In the genomic region with DNA sequence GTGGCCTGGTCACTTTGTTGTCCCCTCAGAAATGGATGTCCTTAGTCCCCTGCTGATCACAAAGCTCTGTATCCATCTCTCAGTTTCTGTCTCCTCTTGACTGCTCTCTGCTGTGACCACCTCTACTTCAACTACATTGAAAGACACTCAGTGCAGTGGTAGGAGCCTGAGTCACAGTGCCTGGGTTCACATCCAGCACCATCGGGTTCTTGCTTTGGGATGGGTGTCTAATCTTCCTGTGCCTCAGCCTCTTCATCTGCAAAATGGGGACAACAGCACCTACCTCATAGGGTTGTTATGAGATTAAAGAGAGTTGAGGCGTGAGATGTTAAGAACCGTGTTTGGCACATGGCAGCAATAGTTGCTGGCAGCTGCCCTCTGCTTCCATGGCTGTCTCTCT, we compare ENCODE assay signal across 21 cellular contexts.
"Had no signal": no experiment of that assay in that cellular context is flagged by ENCODE, and none has a peak within 500 bp of the region (broad histone marks: within the 10 kb centered on the region; RNA-seq: fewer than 3 reads in every experiment).

No MANE protein-coding gene starts in this region.

- H3K9me3 ChIP-seq: ascending aorta, body of pancreas had no signal

- H3K4me3 Mint-ChIP-seq: activated CD8-positive, alpha-beta T cell treated with anti-CD3 and anti-CD28 coated beads for 36 hours; activated naive CD8-positive, alpha-beta T cell treated with anti-CD3 and anti-CD28 coated beads, Interleukin-2, amount 10 ng/mL, durations not matched to agents 7 days and 5 days; activated T-cell treated with anti-CD3 and anti-CD28 coated beads, Interleukin-2, amount 50 U/mL, for 72 hours had no signal

- H3K27ac ChIP-seq: cardiac muscle cell, SK-N-MC, WERI-Rb-1 had no signal

- DNase-seq: activated CD4-positive, alpha-beta T cell treated with anti-CD3 and anti-CD28 coated beads for 4 hours; activated CD8-positive, alpha-beta memory T cell treated with anti-CD3 and anti-CD28 coated beads, Interleukin-2, amount 50 U/mL, for 4 hours; activated CD8-positive, alpha-beta T cell treated with anti-CD3 and anti-CD28 coated beads for 36 hours; activated naive CD4-positive, alpha-beta T cell treated with anti-CD3 and anti-CD28 coated beads, Interleukin-2, amount 50 U/mL, for 16 hours; activated naive CD8-positive, alpha-beta T cell treated with anti-CD3 and anti-CD28 coated beads, Interleukin-2, amount 10 ng/mL, durations not matched to agents 7 days and 5 days; activated T-cell treated with anti-CD3 and anti-CD28 coated beads, Interleukin-2, amount 50 U/mL, for 72 hours; body of pancreas; KG1; NCI-H1092; NCI-H1417; NCI-H1694; NCI-H2029; NCI-H345; NCI-H510A; NCI-H526 treated with DMSO at 0.1 percent for 48 hours; NCI-H82; T-cell; WERI-Rb-1 had no signal

- ATAC-seq: activated CD8-positive, alpha-beta T cell treated with anti-CD3 and anti-CD28 coated beads for 36 hours; activated T-cell treated with anti-CD3 and anti-CD28 coated beads, Interleukin-2, amount 50 U/mL, for 72 hours had no signal

- H3K27ac Mint-ChIP-seq: activated CD8-positive, alpha-beta T cell treated with anti-CD3 and anti-CD28 coated beads for 36 hours; activated naive CD8-positive, alpha-beta T cell treated with anti-CD3 and anti-CD28 coated beads, Interleukin-2, amount 10 ng/mL, durations not matched to agents 7 days and 5 days; activated T-cell treated with anti-CD3 and anti-CD28 coated beads, Interleukin-2, amount 50 U/mL, for 72 hours; T-cell had no signal

- H3K9me3 Mint-ChIP-seq: activated CD8-positive, alpha-beta T cell treated with anti-CD3 and anti-CD28 coated beads for 36 hours; activated naive CD8-positive, alpha-beta T cell treated with anti-CD3 and anti-CD28 coated beads, Interleukin-2, amount 10 ng/mL, durations not matched to agents 7 days and 5 days; activated T-cell treated with anti-CD3 and anti-CD28 coated beads, Interleukin-2, amount 50 U/mL, for 72 hours; T-cell had no signal

- H3K4me1 ChIP-seq: ascending aorta, body of pancreas had no signal

- H3K36me3 ChIP-seq: ascending aorta, cardiac muscle cell, WERI-Rb-1 had no signal

- H3K36me3 Mint-ChIP-seq: activated naive CD8-positive, alpha-beta T cell treated with anti-CD3 and anti-CD28 coated beads, Interleukin-2, amount 10 ng/mL, durations not matched to agents 7 days and 5 days had no signal

- H3K4me3 ChIP-seq: ascending aorta, body of pancreas, cardiac muscle cell, SK-N-MC had no signal

- H3K27me3 ChIP-seq: ascending aorta, body of pancreas, cardiac muscle cell had no signal

- H3K27me3 Mint-ChIP-seq: activated CD8-positive, alpha-beta T cell treated with anti-CD3 and anti-CD28 coated beads for 36 hours; T-cell had no signal
